Comparison of ENCODE assay signal across 8 cellular contexts in the genomic region with DNA sequence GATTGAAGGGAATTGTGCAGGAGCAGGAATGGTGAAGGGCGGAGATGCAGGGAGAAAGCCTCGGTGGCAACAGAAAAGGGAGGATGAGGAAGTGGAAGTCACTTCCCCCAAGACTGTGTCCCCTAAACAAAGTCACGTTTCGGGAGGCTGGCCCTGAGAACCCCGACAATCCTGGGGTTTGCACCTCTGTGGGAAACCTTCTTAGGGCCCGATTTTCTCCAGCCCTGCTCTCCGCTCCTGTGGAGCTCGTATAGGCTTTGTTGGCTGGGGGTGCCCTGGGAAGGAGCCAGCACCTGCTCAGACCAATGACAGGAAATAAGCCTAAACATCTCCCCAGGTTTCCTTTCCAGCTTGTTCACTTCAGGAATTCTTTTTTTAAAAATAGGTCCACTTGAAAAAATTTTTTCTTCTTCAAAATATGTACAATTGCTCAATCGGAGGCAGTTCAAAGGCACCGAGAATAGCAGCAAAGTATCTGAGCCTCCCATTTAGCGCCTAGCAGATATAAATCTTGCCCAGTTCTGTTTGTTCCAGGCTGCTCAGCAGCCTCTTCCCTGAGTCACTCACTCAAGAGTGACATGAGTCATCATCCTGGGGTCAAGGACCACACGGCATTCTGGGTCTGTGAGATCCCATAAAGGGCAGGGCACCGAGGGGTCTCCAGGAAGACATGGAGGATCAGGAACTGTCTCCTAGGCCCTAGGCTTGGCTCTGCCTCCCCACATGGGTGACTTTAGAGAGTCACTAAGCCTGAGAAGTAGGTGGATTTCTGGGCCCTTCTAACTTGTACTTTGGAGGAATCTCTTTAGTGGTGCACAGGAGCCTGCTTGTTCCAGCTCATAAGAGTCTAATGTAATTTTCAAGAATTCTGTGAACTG. TPM values are rescaled to one million over a fixed set of nuclear protein-coding genes. Genes with fewer than 3 reads are reported as not detected.
DNase-seq lines count a peak whose midpoint lies in the region.

No MANE protein-coding gene starts in this region.

- H3K9me3 Mint-ChIP-seq in activated CD4-positive, alpha-beta T cell treated with anti-CD3 and anti-CD28 coated beads, Interleukin-2, amount 10 ng/mL, durations not matched to agents 24 days and 14 days: no peaks in the 10 kb centered on the region
- no peaks in the 10 kb centered on the region for H3K9me3 Mint-ChIP-seq in activated T-helper 2 cell treated with anti-CD3 and anti-CD28 coated beads, Interferon-gamma antibody, Interleukin-2, Interleukin-4, amounts not matched to agents 10 μg/mL and 5 μg/mL and 100 μg/mL, durations not matched to agents 14 hours and 24 hours and 36 hours

- intact Hi-C loops in activated CD4-positive, alpha-beta T cell treated with anti-CD3 and anti-CD28 coated beads, Interleukin-2, amount 10 ng/mL, durations not matched to agents 24 days and 14 days (cut with micrococcal nuclease): no loop called here
- intact Hi-C loops in activated T-helper 2 cell treated with anti-CD3 and anti-CD28 coated beads, Interferon-gamma antibody, Interleukin-2, Interleukin-4, amounts not matched to agents 10 μg/mL and 5 μg/mL and 100 μg/mL, durations not matched to agents 14 hours and 24 hours and 36 hours (cut with micrococcal nuclease): loop anchor here (10.0 kb wide), 1 partner anchor 115 kb away; a partner anchor contains a TSS

- no peaks in the 10 kb centered on the region for H3K27me3 Mint-ChIP-seq in activated CD4-positive, alpha-beta T cell treated with anti-CD3 and anti-CD28 coated beads, Interleukin-2, amount 10 ng/mL, durations not matched to agents 24 days and 14 days
- H3K27me3 Mint-ChIP-seq in activated T-helper 2 cell treated with anti-CD3 and anti-CD28 coated beads, Interferon-gamma antibody, Interleukin-2, Interleukin-4, amounts not matched to agents 10 μg/mL and 5 μg/mL and 100 μg/mL, durations not matched to agents 14 hours and 24 hours and 36 hours (ENCODE audit: low read depth): no peaks in the 10 kb centered on the region

- no peak overlapping the region for H3K4me3 Mint-ChIP-seq in activated CD4-positive, alpha-beta T cell treated with anti-CD3 and anti-CD28 coated beads, Interleukin-2, amount 10 ng/mL, durations not matched to agents 24 days and 14 days
- no peak overlapping the region for H3K4me3 Mint-ChIP-seq in activated T-helper 2 cell treated with anti-CD3 and anti-CD28 coated beads, Interferon-gamma antibody, Interleukin-2, Interleukin-4, amounts not matched to agents 10 μg/mL and 5 μg/mL and 100 μg/mL, durations not matched to agents 14 hours and 24 hours and 36 hours (ENCODE audit: low read depth)

- H3K27ac ChIP-seq in temporal lobe (ENCODE audit: low read depth, low read length): peak overlapping the region; percentile 62

- no peaks in the 10 kb centered on the region for H3K36me3 Mint-ChIP-seq in activated CD4-positive, alpha-beta T cell treated with anti-CD3 and anti-CD28 coated beads, Interleukin-2, amount 10 ng/mL, durations not matched to agents 24 days and 14 days (ENCODE audit: low read depth)
- H3K36me3 Mint-ChIP-seq in activated T-helper 2 cell treated with anti-CD3 and anti-CD28 coated beads, Interferon-gamma antibody, Interleukin-2, Interleukin-4, amounts not matched to agents 10 μg/mL and 5 μg/mL and 100 μg/mL, durations not matched to agents 14 hours and 24 hours and 36 hours (ENCODE audit: low read depth): no peaks in the 10 kb centered on the region

- DNase-seq in activated CD4-positive, alpha-beta T cell treated with anti-CD3 and anti-CD28 coated beads, Interleukin-2, amount 10 ng/mL, durations not matched to agents 24 days and 14 days: no peak
- no peak for DNase-seq in activated CD4-positive, alpha-beta T cell treated with anti-CD3 and anti-CD28 coated beads for 1 hour
- DNase-seq in activated T-helper 2 cell treated with anti-CD3 and anti-CD28 coated beads, Interferon-gamma antibody, Interleukin-2, Interleukin-4, amounts not matched to agents 10 μg/mL and 5 μg/mL and 100 μg/mL, durations not matched to agents 14 hours and 24 hours and 36 hours (ENCODE audit: low spot score): no peak
- DNase-seq in kidney glomerular epithelial cell (lab: John Stamatoyannopoulos, UW) (peak; percentile 83), NCI-H69 (lab: John Stamatoyannopoulos, UW) (no peak), mucosa of gallbladder (ENCODE audit: low spot score) (no peak)
- DNase-seq in activated naive CD4-positive, alpha-beta T cell (lab: John Stamatoyannopoulos, UW): no peak

- peak overlapping the region; percentile 64 for H3K27ac Mint-ChIP-seq in activated CD4-positive, alpha-beta T cell treated with anti-CD3 and anti-CD28 coated beads, Interleukin-2, amount 10 ng/mL, durations not matched to agents 24 days and 14 days
- peak overlapping the region; percentile 57 for H3K27ac Mint-ChIP-seq in activated T-helper 2 cell treated with anti-CD3 and anti-CD28 coated beads, Interferon-gamma antibody, Interleukin-2, Interleukin-4, amounts not matched to agents 10 μg/mL and 5 μg/mL and 100 μg/mL, durations not matched to agents 14 hours and 24 hours and 36 hours

- H3K4me1 Mint-ChIP-seq in activated CD4-positive, alpha-beta T cell treated with anti-CD3 and anti-CD28 coated beads, Interleukin-2, amount 10 ng/mL, durations not matched to agents 24 days and 14 days: peaks cover 28% of the 10 kb centered on the region
- H3K4me1 Mint-ChIP-seq in activated T-helper 2 cell treated with anti-CD3 and anti-CD28 coated beads, Interferon-gamma antibody, Interleukin-2, Interleukin-4, amounts not matched to agents 10 μg/mL and 5 μg/mL and 100 μg/mL, durations not matched to agents 14 hours and 24 hours and 36 hours (ENCODE audit: low read depth): peaks cover 31% of the 10 kb centered on the region

RNA-seq across cellular contexts. Expression of a gene that starts 34.0 kb away (rescaled TPM):
- total RNA-seq in activated CD4-positive, alpha-beta T cell treated with anti-CD3 and anti-CD28 coated beads, Interleukin-2, amount 10 ng/mL, durations not matched to agents 24 days and 14 days: not detected in 2 replicates
- not detected in 2 replicates for total RNA-seq in activated T-helper 2 cell treated with anti-CD3 and anti-CD28 coated beads, Interferon-gamma antibody, Interleukin-2, Interleukin-4, amounts not matched to agents 10 μg/mL and 5 μg/mL and 100 μg/mL, durations not matched to agents 14 hours and 24 hours and 36 hours
- total RNA-seq in temporal lobe: 0.98 TPM
- total RNA-seq in mucosa of gallbladder: 112 TPM

Comparison
In these comparisons a context has a peak if more than half of its experiments do, and no peak if none do; other contexts are left out.
1. RNA of a gene that starts 34.0 kb away (total RNA-seq): 112 TPM in mucosa of gallbladder (single experiment); 0.98 TPM in temporal lobe (single experiment), not detected in activated CD4-positive, alpha-beta T cell treated with anti-CD3 and anti-CD28 coated beads, Interleukin-2, amount 10 ng/mL, durations not matched to agents 24 days and 14 days and not detected in activated T-helper 2 cell treated with anti-CD3 and anti-CD28 coated beads, Interferon-gamma antibody, Interleukin-2, Interleukin-4, amounts not matched to agents 10 μg/mL and 5 μg/mL and 100 μg/mL, durations not matched to agents 14 hours and 24 hours and 36 hours; every median in the first group is over 10 times any median in the second.